ENCODE assay signal across 9 cellular contexts in genomic region chr2:70088508-70089219, GRCh38. TPM values are rescaled to one million over a fixed set of nuclear protein-coding genes. Genes with fewer than 3 reads are reported as not detected.
DNase-seq lines count a peak whose midpoint lies in the region; ATAC-seq, FAIRE-seq and TF ChIP-seq lines count a peak whose summit lies in the region.
"Had no signal": no experiment of that assay in that cellular context is flagged by ENCODE, and none has a peak within 500 bp of the region (broad histone marks: within the 10 kb centered on the region; RNA-seq: fewer than 3 reads in every experiment).

No MANE protein-coding gene starts in this region.

- peak overlapping the region; percentile 93 to 100 (median 97) for H3K4me3 Mint-ChIP-seq in brain

- peaks cover 52% of the 10 kb centered on the region for H3K4me1 Mint-ChIP-seq in brain

- DNase-seq in DMS79 treated with DMSO at 0.1 percent for 48 hours (lab: John Stamatoyannopoulos, UW) (peak; percentile 54), NCI-H1694 treated with DMSO at 0.1 percent for 48 hours (lab: John Stamatoyannopoulos, UW) (peak; percentile 78), mucosa of gallbladder (ENCODE audit: low spot score) (no peak), urothelium cell line (ENCODE audit: low spot score) (no peak)

- H3K9me3 ChIP-seq in mucosa of rectum (ENCODE audit: control insufficient read depth in 2 of 2, low read length in 2 of 2): no peaks in the 10 kb centered on the region

- ATAC-seq in GM21576 (IDR thresholded peaks at IDR 0.05; ENCODE audit: unreplicated experiment) (no peak), GM21526 (IDR thresholded peaks at IDR 0.05; ENCODE audit: low FRiP score, unreplicated experiment) (no peak)

- H3K9ac ChIP-seq in mucosa of rectum (ENCODE audit: low read depth in 1 of 2, low read length in 2 of 2): peak overlapping the region; percentile 98 to 100

- H3K36me3 Mint-ChIP-seq in brain: peaks cover 43% of the 10 kb centered on the region

- peaks cover 4 to 10% of the 10 kb centered on the region in 2 donors for H3K36me3 ChIP-seq in mucosa of rectum (ENCODE audit: control insufficient read depth in 2 of 2, insufficient read depth in 2 of 2, low read length in 2 of 2)

- peak overlapping the region; percentile 100 for H3K27ac Mint-ChIP-seq in brain

- H3K27me3 Mint-ChIP-seq in brain: peaks cover 14% of the 10 kb centered on the region

- peaks cover 29 to 43% of the 10 kb centered on the region in 2 donors for H3K4me1 ChIP-seq in mucosa of rectum (ENCODE audit: control insufficient read depth in 2 of 2, insufficient read depth in 2 of 2, low read length in 2 of 2)

- TF ChIP-seq CTCF in brain (conservative IDR thresholded peaks at IDR 0.05): no peak

- H3K9me3 Mint-ChIP-seq in brain: peaks cover 0 to 14% (median 6%) of the 10 kb centered on the region in 5 experiments

- H3K27ac ChIP-seq in mucosa of rectum (ENCODE audit: low read depth in 2 of 2, low read length in 2 of 2): peak overlapping the region; percentile 96 to 100

- FAIRE-seq in urothelium cell line (lab: Jason Lieb, UNC): no peak
- FAIRE-seq: TTC549 had no signal

- no peaks in the 10 kb centered on the region for H3K27me3 ChIP-seq in mucosa of rectum (ENCODE audit: control insufficient read depth in 2 of 2, insufficient read depth in 2 of 2, low read length in 2 of 2)

- peak overlapping the region; percentile 93 to 94 for H3K4me3 ChIP-seq in mucosa of rectum (ENCODE audit: low read length in 2 of 2)

RNA-seq across cellular contexts. Expression of gene PCBP1, which starts 1.4 kb away (rescaled TPM):
- polyA plus RNA-seq in brain (ENCODE audit: insufficient read depth, low read depth, low replicate concordance): 363 TPM
- total RNA-seq in mucosa of gallbladder: 358 TPM

Comparison
In these comparisons a context has a peak if more than half of its experiments do, and no peak if none do; other contexts are left out.
1. DNase-seq: peak in DMS79 treated with DMSO at 0.1 percent for 48 hours (single experiment) and NCI-H1694 treated with DMSO at 0.1 percent for 48 hours (single experiment); none in mucosa of gallbladder (single experiment) and urothelium cell line (single experiment).